Comparison of ENCODE assay signal across 31 cellular contexts in genomic region chr11:101053492-101053891, GRCh38.
"Had no signal": no experiment of that assay in that cellular context is flagged by ENCODE, and none has a peak within 500 bp of the region (broad histone marks: within the 10 kb centered on the region; RNA-seq: fewer than 3 reads in every experiment).

No MANE protein-coding gene starts in this region.

- DNase-seq: natural killer cell; occipital lobe; ovary; posterior cingulate gyrus; psoas muscle; right cardiac atrium; spleen; stimulated activated CD4-positive, alpha-beta T cell treated with anti-CD3 and anti-CD28 coated beads, Interleukin-12 subunit alpha, Interleukin-12 subunit beta, amount 100 ng/mL, for 4 hours; stimulated activated CD4-positive, alpha-beta T cell treated with anti-CD3 and anti-CD28 coated beads, Interleukin-1b, Interleukin-23, amount 100 ng/mL, for 48 hours; stimulated activated CD4-positive, alpha-beta T cell treated with anti-CD3 and anti-CD28 coated beads, Interleukin-4, amount 100 ng/mL, for 1 hour; stimulated activated CD4-positive, alpha-beta T cell treated with anti-CD3 and anti-CD28 coated beads, Interleukin-4, amount 100 ng/mL, for 4 hours; stimulated activated CD8-positive, alpha-beta memory T cell treated with anti-CD3 and anti-CD28 coated beads, Interleukin-4, amount 100 ng/mL, for 48 hours; stimulated activated naive CD4-positive, alpha-beta T cell; stimulated activated naive CD8-positive, alpha-beta T cell treated with anti-CD3 and anti-CD28 coated beads, Interleukin-15, amount 100 ng/mL, for 72 hours; stimulated activated naive CD8-positive, alpha-beta T cell treated with anti-CD3 and anti-CD28 coated beads, Interleukin-15, Interleukin-2, amounts not matched to agents 100 U/mL and 50 U/mL, for 24 hours; substantia nigra; testis; tibial artery; transverse colon; upper lobe of right lung had no signal

- ATAC-seq: natural killer cell; psoas muscle; right cardiac atrium; sciatic nerve; stimulated activated memory B cell treated with anti-CD40 and anti-IgM and Interleukin-4, amounts not matched to agents 10 μg/mL and 1 μg/mL and 100 μg/mL, for 72 hours; stimulated activated naive CD8-positive, alpha-beta T cell treated with anti-CD3 and anti-CD28 coated beads, Interleukin-15, amount 100 ng/mL, for 72 hours; stimulated activated naive CD8-positive, alpha-beta T cell treated with anti-CD3 and anti-CD28 coated beads, Interleukin-15, Interleukin-2, amounts not matched to agents 100 U/mL and 50 U/mL, for 24 hours; upper lobe of right lung had no signal

- H3K4me3 Mint-ChIP-seq: natural killer cell; nephron; neural progenitor cell; stimulated activated memory B cell treated with anti-CD40 and anti-IgM and Interleukin-4, amounts not matched to agents 10 μg/mL and 1 μg/mL and 100 μg/mL, for 72 hours; stimulated activated naive CD8-positive, alpha-beta T cell treated with anti-CD3 and anti-CD28 coated beads, Interleukin-15, amount 100 ng/mL, for 72 hours; type B pancreatic cell had no signal

- H3K79me2 ChIP-seq: parathyroid adenoma had no signal

- H3K36me3 Mint-ChIP-seq: natural killer cell; neural progenitor cell; stimulated activated memory B cell treated with anti-CD40 and anti-IgM and Interleukin-4, amounts not matched to agents 10 μg/mL and 1 μg/mL and 100 μg/mL, for 72 hours; type B pancreatic cell had no signal

- H3K27ac ChIP-seq: neural progenitor cell, ovary, parathyroid adenoma, psoas muscle, skin epidermis, spleen, suprapubic skin, testis, tibial artery, transverse colon, upper lobe of right lung, vagina had no signal

- H3K4me3 ChIP-seq: neural progenitor cell, ovary, psoas muscle, skin epidermis, smooth muscle cell, spleen, suprapubic skin, testis, tibial artery, transverse colon, upper lobe of right lung, vagina had no signal

- H3K27me3 Mint-ChIP-seq: stimulated activated memory B cell treated with anti-CD40 and anti-IgM and Interleukin-4, amounts not matched to agents 10 μg/mL and 1 μg/mL and 100 μg/mL, for 72 hours; stimulated activated naive CD8-positive, alpha-beta T cell treated with anti-CD3 and anti-CD28 coated beads, Interleukin-15, amount 100 ng/mL, for 72 hours had no signal

- H3K36me3 ChIP-seq: neural progenitor cell, ovary, spleen, suprapubic skin, transverse colon, upper lobe of right lung, vagina had no signal

- H3K4me2 ChIP-seq: neural progenitor cell, smooth muscle cell had no signal

- H3K27ac Mint-ChIP-seq: natural killer cell; nephron; neural progenitor cell; progenitor cell of endocrine pancreas; stimulated activated memory B cell treated with anti-CD40 and anti-IgM and Interleukin-4, amounts not matched to agents 10 μg/mL and 1 μg/mL and 100 μg/mL, for 72 hours; stimulated activated naive CD8-positive, alpha-beta T cell treated with anti-CD3 and anti-CD28 coated beads, Interleukin-15, amount 100 ng/mL, for 72 hours; type B pancreatic cell had no signal

- H3K9ac ChIP-seq: neural progenitor cell, parathyroid adenoma had no signal

- H2AFZ ChIP-seq: neural progenitor cell, parathyroid adenoma had no signal

- H3K27me3 ChIP-seq: neural progenitor cell, ovary, spleen, suprapubic skin, testis, tibial artery, transverse colon, upper lobe of right lung, vagina had no signal

- H3K9me3 ChIP-seq: ovary, psoas muscle, spleen, suprapubic skin, testis, tibial artery, transverse colon, upper lobe of right lung, vagina had no signal

- H3K4me1 ChIP-seq: neural progenitor cell, parathyroid adenoma, psoas muscle, spleen, suprapubic skin, testis, transverse colon, upper lobe of right lung had no signal

- H3K4me1 Mint-ChIP-seq: natural killer cell; nephron; neural progenitor cell; stimulated activated memory B cell treated with anti-CD40 and anti-IgM and Interleukin-4, amounts not matched to agents 10 μg/mL and 1 μg/mL and 100 μg/mL, for 72 hours; stimulated activated naive CD8-positive, alpha-beta T cell treated with anti-CD3 and anti-CD28 coated beads, Interleukin-15, amount 100 ng/mL, for 72 hours had no signal

- H3K9me3 Mint-ChIP-seq: nephron; neural progenitor cell; stimulated activated memory B cell treated with anti-CD40 and anti-IgM and Interleukin-4, amounts not matched to agents 10 μg/mL and 1 μg/mL and 100 μg/mL, for 72 hours; stimulated activated naive CD8-positive, alpha-beta T cell treated with anti-CD3 and anti-CD28 coated beads, Interleukin-15, amount 100 ng/mL, for 72 hours; type B pancreatic cell had no signal
